Comparison of ENCODE assay signal across 8 cellular contexts in genomic region chr5:13976867-13977479, GRCh38. TPM values are rescaled to one million over a fixed set of nuclear protein-coding genes. Genes with fewer than 3 reads are reported as not detected.
A peak's percentile ranks its signal among the peaks of the same experiment; 100 is the strongest.
DNase-seq lines count a peak whose midpoint lies in the region; ATAC-seq and TF ChIP-seq lines count a peak whose summit lies in the region.

No MANE protein-coding gene starts in this region.

- H3K4me3 Mint-ChIP-seq in activated CD4-positive, alpha-beta memory T cell treated with anti-CD3 and anti-CD28 coated beads, Interleukin-2, amount 10 ng/mL, durations not matched to agents 7 days and 5 days, result no peak overlapping the region

- peaks cover 4% of the 10 kb centered on the region for H3K9me3 Mint-ChIP-seq in activated CD4-positive, alpha-beta memory T cell treated with anti-CD3 and anti-CD28 coated beads, Interleukin-2, amount 10 ng/mL, durations not matched to agents 7 days and 5 days

- H3K27ac Mint-ChIP-seq in activated CD4-positive, alpha-beta memory T cell treated with anti-CD3 and anti-CD28 coated beads, Interleukin-2, amount 10 ng/mL, durations not matched to agents 7 days and 5 days, result no peak overlapping the region

- no peaks in the 10 kb centered on the region for H3K36me3 Mint-ChIP-seq in activated CD4-positive, alpha-beta memory T cell treated with anti-CD3 and anti-CD28 coated beads, Interleukin-2, amount 10 ng/mL, durations not matched to agents 7 days and 5 days (ENCODE audit: low read depth)

- ATAC-seq in HG03175 (IDR thresholded peaks at IDR 0.05; ENCODE audit: unreplicated experiment), result no peak
- no peak for ATAC-seq in omental fat pad (ENCODE audit: low FRiP score)
- ATAC-seq in GM21381 (IDR thresholded peaks at IDR 0.05; ENCODE audit: unreplicated experiment), result no peak

- no peaks in the 10 kb centered on the region for H3K4me1 Mint-ChIP-seq in activated CD4-positive, alpha-beta memory T cell treated with anti-CD3 and anti-CD28 coated beads, Interleukin-2, amount 10 ng/mL, durations not matched to agents 7 days and 5 days

- no peak for DNase-seq in GM10248 (ENCODE audit: extremely low spot score)
- DNase-seq in NCI-H1930 (lab: John Stamatoyannopoulos, UW), result peak; percentile 5 to 45
- DNase-seq in amniotic stem cell (lab: John Stamatoyannopoulos, UW), result peak; percentile 2
- peak; percentile 71 for DNase-seq in left kidney (ENCODE audit: low read depth, low spot score)
- DNase-seq in activated CD4-positive, alpha-beta memory T cell treated with anti-CD3 and anti-CD28 coated beads, Interleukin-2, amount 10 ng/mL, durations not matched to agents 7 days and 5 days, result no peak
- no peak for DNase-seq in omental fat pad (ENCODE audit: low spot score)

- CTCF ChIA-PET in GM10248 (lab: Yijun Ruan, JAX), result interaction anchor here (0.8 to 1.4 kb wide), 2 partner anchors 10 to 672 kb away, joined by 3 to 5 read pairs; no protein-coding TSS in a partner anchor
- CTCF ChIA-PET in activated CD4-positive, alpha-beta memory T cell treated with anti-CD3 and anti-CD28 coated beads, Interleukin-2, amount 10 ng/mL, durations not matched to agents 7 days and 5 days (lab: Charles Lee), result no interaction called here

- POLR2A ChIA-PET in GM10248 (lab: Yijun Ruan, JAX), result no interaction called here
- POLR2A ChIA-PET in activated CD4-positive, alpha-beta memory T cell treated with anti-CD3 and anti-CD28 coated beads, Interleukin-2, amount 10 ng/mL, durations not matched to agents 7 days and 5 days (lab: Charles Lee), result no interaction called here

- TF ChIP-seq CTCF in GM10248 (IDR thresholded peaks at IDR 0.05; ENCODE audit: control extremely low read depth, extremely low read depth, low read depth, missing control alignments) (peak; percentile 25), omental fat pad (IDR thresholded peaks at IDR 0.05) (no peak)

- no peaks in the 10 kb centered on the region for H3K27me3 Mint-ChIP-seq in activated CD4-positive, alpha-beta memory T cell treated with anti-CD3 and anti-CD28 coated beads, Interleukin-2, amount 10 ng/mL, durations not matched to agents 7 days and 5 days

RNA-seq across cellular contexts. Expression of gene DNAH5, which starts 32.5 kb away (rescaled TPM):
- total RNA-seq in activated CD4-positive, alpha-beta memory T cell treated with anti-CD3 and anti-CD28 coated beads, Interleukin-2, amount 10 ng/mL, durations not matched to agents 7 days and 5 days, result not detected
- total RNA-seq in omental fat pad, result under 1 TPM in 3 of 4 donors, not detected in 1; 0.19 to 0.96 (median 0.46) TPM

Comparison
In these comparisons a context has a peak if more than half of its experiments do, and no peak if none do; other contexts are left out.
1. DNase-seq: peak in NCI-H1930 (2 of 2), amniotic stem cell (single experiment) and left kidney (single experiment); none in GM10248 (single experiment), activated CD4-positive, alpha-beta memory T cell treated with anti-CD3 and anti-CD28 coated beads, Interleukin-2, amount 10 ng/mL, durations not matched to agents 7 days and 5 days (single experiment) and omental fat pad (single experiment).